22 cellular contexts compared by ENCODE assay signal in the genomic region with DNA sequence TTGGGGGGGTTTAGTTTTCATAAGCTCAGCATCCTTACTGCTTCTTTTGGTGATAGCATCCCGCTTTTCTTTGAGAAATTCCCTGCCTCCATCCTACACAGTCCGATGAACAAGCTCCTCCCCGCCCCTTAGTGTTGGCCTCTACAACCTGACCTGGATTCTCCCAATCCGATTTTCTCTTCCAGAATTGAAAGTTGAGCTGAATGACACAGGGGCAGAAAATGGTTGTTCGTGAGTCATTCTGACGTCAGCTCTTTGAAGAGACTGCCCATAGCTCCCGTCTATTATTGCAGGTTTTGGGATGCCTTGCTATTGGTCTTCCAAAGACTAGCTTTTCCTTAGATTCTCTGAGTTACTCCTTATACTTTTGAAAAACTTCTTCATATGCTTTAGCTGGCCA.
A peak's percentile ranks its signal among the peaks of the same experiment; 100 is the strongest.
DNase-seq lines count a peak whose midpoint lies in the region; TF ChIP-seq lines count a peak whose summit lies in the region.
"Had no signal": no experiment of that assay in that cellular context is flagged by ENCODE, and none has a peak within 500 bp of the region (broad histone marks: within the 10 kb centered on the region; RNA-seq: fewer than 3 reads in every experiment).

No MANE protein-coding gene starts in this region.

- H3K9me3 ChIP-seq in endodermal cell (ENCODE audit: control insufficient read depth, low read length) = peaks cover 24% of the 10 kb centered on the region
- H3K9me3 ChIP-seq: adrenal gland had no signal

- no peaks in the 10 kb centered on the region for H3K36me3 ChIP-seq in endodermal cell (ENCODE audit: control insufficient read depth, insufficient read depth, low read length)
- H3K36me3 ChIP-seq: adrenal gland had no signal

- no peak overlapping the region for H3K27ac Mint-ChIP-seq in endodermal cell
- H3K27ac Mint-ChIP-seq: activated CD8-positive, alpha-beta memory T cell treated with anti-CD3 and anti-CD28 coated beads, Interleukin-2, amount 10 ng/mL, durations not matched to agents 7 days and 5 days; effector memory CD8-positive, alpha-beta T cell; T-helper 2 cell treated with Interferon-gamma antibody and Interleukin-4, amounts not matched to agents 5 μg/mL and 100 μg/mL, for 36 hours had no signal

- H3K4me1 ChIP-seq in endodermal cell (ENCODE audit: control insufficient read depth, insufficient read depth, low read length) = peaks cover 3% of the 10 kb centered on the region
- H3K4me1 ChIP-seq: adrenal gland, psoas muscle had no signal

- WGBS in endodermal cell (ENCODE audit: insufficient coverage in 1 of 2, insufficient read length in 1 of 2), 2 experiments = 81 to 85% methylated on average over 6 to 7 of the region's 7 CpGs

- DNase-seq in A172 (ENCODE audit: low spot score) (peak; percentile 81), HS-5 (ENCODE audit: low read depth) (peak; percentile 56), T1000 (lab: John Stamatoyannopoulos, UW) (peak; percentile 54), fibroblast of the aortic adventitia (ENCODE audit: low read depth) (peak; percentile 37), endodermal cell (no peak), NCI-H2171 (lab: John Stamatoyannopoulos, UW) (no peak)
- no peak for DNase-seq in stimulated activated naive CD4-positive, alpha-beta T cell (lab: John Stamatoyannopoulos, UW)
- no peak for DNase-seq in stimulated activated CD4-positive, alpha-beta T cell treated with anti-CD3 and anti-CD28 coated beads, Interleukin-4, amount 100 ng/mL, for 24 hours
- DNase-seq: activated CD4-positive, CD25-positive, alpha-beta regulatory T cell treated with anti-CD3 and anti-CD28 coated beads, Interleukin-2, amount 50 U/mL, for 72 hours; activated CD8-positive, alpha-beta memory T cell treated with anti-CD3 and anti-CD28 coated beads, Interleukin-2, amount 10 ng/mL, durations not matched to agents 7 days and 5 days; adrenal gland; effector memory CD8-positive, alpha-beta T cell; kidney glomerular epithelial cell; mesendoderm; NCI-H1105; NCI-H526; psoas muscle; stimulated activated CD4-positive, alpha-beta T cell treated with anti-CD3 and anti-CD28 coated beads, Interleukin-12 subunit alpha, Interleukin-12 subunit beta, amount 100 ng/mL, for 4 hours had no signal

- H3K27me3 Mint-ChIP-seq in endodermal cell (ENCODE audit: insufficient read depth) = no peaks in the 10 kb centered on the region
- H3K27me3 Mint-ChIP-seq: activated CD8-positive, alpha-beta memory T cell treated with anti-CD3 and anti-CD28 coated beads, Interleukin-2, amount 10 ng/mL, durations not matched to agents 7 days and 5 days; effector memory CD8-positive, alpha-beta T cell had no signal

- TF ChIP-seq CTCF in fibroblast of the aortic adventitia (IDR thresholded peaks at IDR 0.05; ENCODE audit: insufficient read depth, low read length) = no peak
- no peak for TF ChIP-seq CTCF in endodermal cell (conservative IDR thresholded peaks at IDR 0.05)

- H3K9me3 Mint-ChIP-seq in endodermal cell = peaks cover 32% of the 10 kb centered on the region

- no peak overlapping the region for H3K4me3 Mint-ChIP-seq in endodermal cell
- H3K4me3 Mint-ChIP-seq: activated CD8-positive, alpha-beta memory T cell treated with anti-CD3 and anti-CD28 coated beads, Interleukin-2, amount 10 ng/mL, durations not matched to agents 7 days and 5 days; effector memory CD8-positive, alpha-beta T cell; neural crest cell; T-helper 2 cell treated with Interferon-gamma antibody and Interleukin-4, amounts not matched to agents 5 μg/mL and 100 μg/mL, for 36 hours had no signal

- no peak overlapping the region for H3K9ac ChIP-seq in endodermal cell (ENCODE audit: extremely low read depth, low read length, poor library complexity, severe bottlenecking)
- H3K9ac ChIP-seq: KMS-11 had no signal

- H3K27ac ChIP-seq in endodermal cell (ENCODE audit: low read depth, low read length) = no peak overlapping the region
- H3K27ac ChIP-seq: adrenal gland, HL-60, KMS-11, psoas muscle had no signal

- peaks cover 2% of the 10 kb centered on the region for H3K36me3 Mint-ChIP-seq in endodermal cell (ENCODE audit: low read depth)

- H3K27me3 ChIP-seq in endodermal cell (ENCODE audit: control insufficient read depth, insufficient read depth, low read length, poor library complexity, severe bottlenecking) = no peaks in the 10 kb centered on the region
- H3K27me3 ChIP-seq: adrenal gland had no signal

- peaks cover 12% of the 10 kb centered on the region for H3K4me1 Mint-ChIP-seq in endodermal cell
- H3K4me1 Mint-ChIP-seq: activated CD8-positive, alpha-beta memory T cell treated with anti-CD3 and anti-CD28 coated beads, Interleukin-2, amount 10 ng/mL, durations not matched to agents 7 days and 5 days; neural crest cell had no signal

- H3K4me3 ChIP-seq in fibroblast of the aortic adventitia (ENCODE audit: low read depth, low read length) (no peak overlapping the region), endodermal cell (ENCODE audit: low read length) (no peak overlapping the region)
- H3K4me3 ChIP-seq: adrenal gland, psoas muscle had no signal

Comparison
In these comparisons a context has a peak if more than half of its experiments do, and no peak if none do; other contexts are left out.
1. DNase-seq: peak in A172 (single experiment), HS-5 (single experiment), T1000 (single experiment) and fibroblast of the aortic adventitia (single experiment); none in endodermal cell (single experiment), NCI-H2171 (single experiment), stimulated activated naive CD4-positive, alpha-beta T cell (0 of 6) and stimulated activated CD4-positive, alpha-beta T cell treated with anti-CD3 and anti-CD28 coated beads, Interleukin-4, amount 100 ng/mL, for 24 hours (single experiment).